8 cellular contexts compared by ENCODE assay signal in genomic region chr6:30689022-30689865, GRCh38. TPM values are rescaled to one million over a fixed set of nuclear protein-coding genes. Genes with fewer than 3 reads are reported as not detected.
A peak's percentile ranks its signal among the peaks of the same experiment; 100 is the strongest.
DNase-seq lines count a peak whose midpoint lies in the region; ATAC-seq and TF ChIP-seq lines count a peak whose summit lies in the region.

No MANE protein-coding gene starts in this region.

- no peak for ATAC-seq in T-cell (replicated peaks in 1 of 4)
- no peak for ATAC-seq in stimulated activated naive B cell treated with anti-CD40 and anti-IgM and Interleukin-4, amounts not matched to agents 10 μg/mL and 1 μg/mL and 100 μg/mL, for 72 hours (replicated peaks)
- ATAC-seq in HG03469 (IDR thresholded peaks at IDR 0.05; ENCODE audit: unreplicated experiment), result no peak

- peaks cover 24% of the 10 kb centered on the region for H3K4me1 ChIP-seq in hepatocyte (ENCODE audit: insufficient read depth)

- no peaks in the 10 kb centered on the region for H3K27me3 ChIP-seq in hepatocyte

- H3K27ac Mint-ChIP-seq in T-helper 1 cell treated with Interleukin-12 subunit alpha and Interleukin-12 subunit beta and Interleukin-4 antibody, amounts not matched to agents 30 μg/mL and 1 μg/mL, for 36 hours, result peak overlapping the region; percentile 90
- H3K27ac Mint-ChIP-seq in T-cell, result peak overlapping the region; percentile 94 to 98
- peak overlapping the region; percentile 92 for H3K27ac Mint-ChIP-seq in stimulated activated naive B cell treated with anti-CD40 and anti-IgM and Interleukin-4, amounts not matched to agents 10 μg/mL and 1 μg/mL and 100 μg/mL, for 72 hours

- no peak overlapping the region for H3K27ac ChIP-seq in hepatocyte

- peaks cover 22% of the 10 kb centered on the region for H3K36me3 Mint-ChIP-seq in T-helper 1 cell treated with Interleukin-12 subunit alpha and Interleukin-12 subunit beta and Interleukin-4 antibody, amounts not matched to agents 30 μg/mL and 1 μg/mL, for 36 hours (ENCODE audit: low read depth)
- H3K36me3 Mint-ChIP-seq in T-cell, result no peaks in the 10 kb centered on the region
- peaks cover 24 to 35% of the 10 kb centered on the region in 2 donors for H3K36me3 Mint-ChIP-seq in stimulated activated naive B cell treated with anti-CD40 and anti-IgM and Interleukin-4, amounts not matched to agents 10 μg/mL and 1 μg/mL and 100 μg/mL, for 72 hours

- CTCF ChIA-PET in T-cell (lab: Charles Lee), result interaction anchor here in 1 of 2 donors (1.3 to 1.4 kb wide), 2 partner anchors 28 to 41 kb away, joined by 3 to 8 read pairs; partner anchors contain the start of gene MDC1

- H3K9me3 ChIP-seq in hepatocyte (ENCODE audit: low read depth), result no peaks in the 10 kb centered on the region

- WGBS in hepatocyte (ENCODE audit: low lambda C conversion rate, missing lambda C conversion rate), result 92% methylated on average over 11 of the region's 11 CpGs

- H4K20me1 ChIP-seq in hepatocyte (ENCODE audit: insufficient read depth, poor library complexity, severe bottlenecking), result peaks cover 4% of the 10 kb centered on the region

- H3K27me3 Mint-ChIP-seq in T-helper 1 cell treated with Interleukin-12 subunit alpha and Interleukin-12 subunit beta and Interleukin-4 antibody, amounts not matched to agents 30 μg/mL and 1 μg/mL, for 36 hours (ENCODE audit: low read depth), result no peaks in the 10 kb centered on the region
- no peaks in the 10 kb centered on the region for H3K27me3 Mint-ChIP-seq in T-cell
- H3K27me3 Mint-ChIP-seq in stimulated activated naive B cell treated with anti-CD40 and anti-IgM and Interleukin-4, amounts not matched to agents 10 μg/mL and 1 μg/mL and 100 μg/mL, for 72 hours, result no peaks in the 10 kb centered on the region

- H3K9me3 Mint-ChIP-seq in T-helper 1 cell treated with Interleukin-12 subunit alpha and Interleukin-12 subunit beta and Interleukin-4 antibody, amounts not matched to agents 30 μg/mL and 1 μg/mL, for 36 hours, result no peaks in the 10 kb centered on the region
- H3K9me3 Mint-ChIP-seq in T-cell, result no peaks in the 10 kb centered on the region
- H3K9me3 Mint-ChIP-seq in stimulated activated naive B cell treated with anti-CD40 and anti-IgM and Interleukin-4, amounts not matched to agents 10 μg/mL and 1 μg/mL and 100 μg/mL, for 72 hours, result no peaks in the 10 kb centered on the region

- no peaks in the 10 kb centered on the region for H3K9me2 ChIP-seq in hepatocyte (replicated peaks; ENCODE audit: insufficient read depth)

- DNase-seq in T-helper 1 cell (no peak), T-cell (no peak), hepatocyte (ENCODE audit: low spot score) (no peak), AG08395 (ENCODE audit: low spot score) (no peak), MV-4-11 (lab: John Stamatoyannopoulos, UW) (no peak)
- DNase-seq in stimulated activated naive B cell treated with anti-CD40 and anti-IgM and Interleukin-4, amounts not matched to agents 10 μg/mL and 1 μg/mL and 100 μg/mL, for 72 hours, result no peak

- POLR2A ChIA-PET in T-cell (lab: Charles Lee), result interaction anchor here in 1 of 2 donors (0.6 kb wide), 1 partner anchor 755 kb away, joined by 3 read pairs; no protein-coding TSS in a partner anchor

- TF ChIP-seq CTCF in hepatocyte (IDR thresholded peaks at IDR 0.05; ENCODE audit: poor library complexity), result no peak

- no peaks in the 10 kb centered on the region for H3K36me3 ChIP-seq in hepatocyte (replicated peaks; ENCODE audit: insufficient read depth, low read depth)

- no peak overlapping the region for H3K4me3 ChIP-seq in hepatocyte

- H3K4me2 ChIP-seq in hepatocyte, result peak overlapping the region; percentile 93

- peak overlapping the region; percentile 100 for H3K4me3 Mint-ChIP-seq in T-helper 1 cell treated with Interleukin-12 subunit alpha and Interleukin-12 subunit beta and Interleukin-4 antibody, amounts not matched to agents 30 μg/mL and 1 μg/mL, for 36 hours
- peak overlapping the region; percentile 92 to 97 (median 96) for H3K4me3 Mint-ChIP-seq in T-cell
- peak overlapping the region; percentile 95 to 99 for H3K4me3 Mint-ChIP-seq in stimulated activated naive B cell treated with anti-CD40 and anti-IgM and Interleukin-4, amounts not matched to agents 10 μg/mL and 1 μg/mL and 100 μg/mL, for 72 hours

- peaks cover 42% of the 10 kb centered on the region for H3K4me1 Mint-ChIP-seq in T-helper 1 cell treated with Interleukin-12 subunit alpha and Interleukin-12 subunit beta and Interleukin-4 antibody, amounts not matched to agents 30 μg/mL and 1 μg/mL, for 36 hours (ENCODE audit: low read depth)
- H3K4me1 Mint-ChIP-seq in T-cell, result peaks cover 41 to 61% (median 46%) of the 10 kb centered on the region in 3 donors
- peaks cover 40 to 50% of the 10 kb centered on the region in 2 donors for H3K4me1 Mint-ChIP-seq in stimulated activated naive B cell treated with anti-CD40 and anti-IgM and Interleukin-4, amounts not matched to agents 10 μg/mL and 1 μg/mL and 100 μg/mL, for 72 hours

- H2AFZ ChIP-seq in hepatocyte, result no peak overlapping the region

- peaks cover 39% of the 10 kb centered on the region for H3K79me2 ChIP-seq in hepatocyte

RNA-seq across cellular contexts. Expression of gene NRM, which starts 1.5 kb away (rescaled TPM):
- total RNA-seq in T-cell, result 1 to 10 TPM; 4.2 to 6.9 (median 5.5) TPM
- total RNA-seq in hepatocyte, result 7.2 and 7.8 TPM in 2 replicates
- 17.2 and 21.0 TPM in 2 replicates for polyA plus RNA-seq in hepatocyte

RNA-seq across cellular contexts. Expression of gene PPP1R18, which starts 2.8 kb away (rescaled TPM):
- total RNA-seq in T-cell (100 to 1,000 TPM; 109 to 177 (median 156) TPM), hepatocyte (12.0 and 13.2 TPM in 2 replicates)
- polyA plus RNA-seq in hepatocyte, result 11.3 and 11.7 TPM in 2 replicates

RNA-seq across cellular contexts. Expression of gene DHX16, which starts 16.4 kb away (rescaled TPM):
- total RNA-seq in T-cell (10 to 100 TPM; 29.0 to 51.9 (median 46.2) TPM), hepatocyte (18.2 and 19.4 TPM in 2 replicates)
- polyA plus RNA-seq in hepatocyte, result 28.4 and 31.4 TPM in 2 replicates

RNA-seq across cellular contexts. Expression of gene MDC1, which starts 27.8 kb away (rescaled TPM):
- 10 to 100 TPM; 42.3 to 69.7 (median 53.4) TPM for total RNA-seq in T-cell
- total RNA-seq in hepatocyte, result 3.3 and 8.7 TPM in 2 replicates
- polyA plus RNA-seq in hepatocyte, result 9.8 and 9.9 TPM in 2 replicates

RNA-seq across cellular contexts. Expression of gene TUBB, which starts 30.9 kb away (rescaled TPM):
- total RNA-seq in T-cell (100 to 1,000 TPM; 108 to 246 (median 202) TPM), hepatocyte (460 and 470 TPM in 2 replicates)
- polyA plus RNA-seq in hepatocyte, result 414 and 433 TPM in 2 replicates
